8 cellular contexts compared by ENCODE assay signal in the genomic region with DNA sequence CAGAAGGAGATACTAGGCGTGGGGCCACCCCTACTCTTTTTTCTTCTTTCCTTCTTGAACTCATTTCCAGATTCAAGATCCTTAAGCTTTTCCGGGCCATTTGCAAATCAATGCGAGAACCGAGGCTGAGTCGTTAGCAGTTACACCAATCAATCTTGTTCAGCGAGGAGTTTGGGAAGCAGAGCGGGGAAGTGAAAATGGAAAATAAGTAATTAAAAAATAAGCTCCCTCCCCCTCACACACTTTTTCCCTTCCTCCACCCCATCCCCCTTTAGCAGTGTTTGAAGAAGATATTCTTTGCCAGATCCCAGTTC. TPM values are rescaled to one million over a fixed set of nuclear protein-coding genes. Genes with fewer than 3 reads are reported as not detected.
DNase-seq lines count a peak whose midpoint lies in the region; ATAC-seq and TF ChIP-seq lines count a peak whose summit lies in the region.

No MANE protein-coding gene starts in this region.

- H4K12ac ChIP-seq in trophoblast cell (ENCODE audit: low read depth, low read length): no peak overlapping the region

- no peak overlapping the region for H3K4ac ChIP-seq in trophoblast cell (ENCODE audit: low read depth, low read length)

- H2AFZ ChIP-seq in trophoblast cell (ENCODE audit: insufficient read depth, low read length, poor library complexity): peak overlapping the region; percentile 26

- ATAC-seq in GM18868 (IDR thresholded peaks at IDR 0.05; ENCODE audit: unreplicated experiment): no peak
- ATAC-seq in GM21381 (IDR thresholded peaks at IDR 0.05; ENCODE audit: unreplicated experiment): no peak

- H3K27ac ChIP-seq in esophagus (ENCODE audit: low read depth in 2 of 2, low read length in 1 of 2) (peak overlapping the region; percentile 73 to 91), trophoblast cell (ENCODE audit: low read depth, low read length) (no peak overlapping the region)

- peaks cover 37% of the 10 kb centered on the region for H3K27me3 Mint-ChIP-seq in nephron progenitor cell (ENCODE audit: low read depth, poor library complexity)

- H3K14ac ChIP-seq in trophoblast cell (ENCODE audit: low read length): no peak overlapping the region

- H2BK120ac ChIP-seq in trophoblast cell (ENCODE audit: insufficient read depth, low read length, poor library complexity): no peak overlapping the region

- H3K9ac ChIP-seq in trophoblast cell (ENCODE audit: low read length): no peak overlapping the region

- H3K9me3 ChIP-seq in esophagus (ENCODE audit: control insufficient read depth in 2 of 2, insufficient read depth in 1 of 2, low read depth in 1 of 2, low read length in 1 of 2) (no peaks in the 10 kb centered on the region), trophoblast cell (ENCODE audit: insufficient read depth, low read depth, low read length) (peaks cover 2% of the 10 kb centered on the region)

- H3K79me1 ChIP-seq in trophoblast cell (ENCODE audit: low read length): no peaks in the 10 kb centered on the region

- H3K18ac ChIP-seq in trophoblast cell (ENCODE audit: low read length): no peak overlapping the region

- no peaks in the 10 kb centered on the region for H3K4me1 ChIP-seq in esophagus (ENCODE audit: control insufficient read depth in 2 of 2, insufficient read depth in 2 of 2, low read length in 1 of 2)
- H3K4me1 ChIP-seq in trophoblast cell (ENCODE audit: control insufficient read depth in 1 of 2, insufficient read depth in 2 of 2, low read length in 2 of 2): peaks cover 0 to 2% of the 10 kb centered on the region in 2 experiments

- H2BK12ac ChIP-seq in trophoblast cell (ENCODE audit: low read length): no peak overlapping the region

- no peak overlapping the region for H3K4me3 Mint-ChIP-seq in nephron progenitor cell

- H3K9me3 Mint-ChIP-seq in nephron progenitor cell: no peaks in the 10 kb centered on the region

- peak; percentile 69 for DNase-seq in DMS79 (lab: John Stamatoyannopoulos, UW)
- DNase-seq in NCI-H2081 treated with DMSO at 0.1 percent for 48 hours (lab: John Stamatoyannopoulos, UW): peak; percentile 55
- peak; percentile 1 to 31 for DNase-seq in trophoblast cell
- DNase-seq in nephron progenitor cell: no peak
- DNase-seq in activated CD4-positive, alpha-beta T cell treated with anti-CD3 and anti-CD28 coated beads, Interleukin-2, amount 50 U/mL, for 1 hour: no peak

- H3K27ac Mint-ChIP-seq in nephron progenitor cell: no peak overlapping the region

- no peak overlapping the region for H3K23ac ChIP-seq in trophoblast cell (ENCODE audit: low read length)

- H2AK5ac ChIP-seq in trophoblast cell (ENCODE audit: low read length): no peak overlapping the region

- WGBS in esophagus, 2 donors: 1 to 2% methylated on average over 7 of the region's 7 CpGs
- WGBS in trophoblast cell (ENCODE audit: extremely low coverage, insufficient coverage, insufficient read length): no CpG with 5 or more reads among the region's 7 CpGs

- H2BK5ac ChIP-seq in trophoblast cell (ENCODE audit: low read depth, low read length, poor library complexity): no peak overlapping the region

- H3K4me2 ChIP-seq in trophoblast cell (ENCODE audit: low read length): peak overlapping the region; percentile 94

- no peak for TF ChIP-seq CTCF in nephron progenitor cell (IDR thresholded peaks at IDR 0.05)

- H3K4me1 Mint-ChIP-seq in nephron progenitor cell: peaks cover 16% of the 10 kb centered on the region

- H4K8ac ChIP-seq in trophoblast cell (ENCODE audit: low read depth, low read length): peak overlapping the region; percentile 40

- H3K36me3 ChIP-seq in esophagus (ENCODE audit: control insufficient read depth in 2 of 2, insufficient read depth in 2 of 2, low read length in 1 of 2) (no peaks in the 10 kb centered on the region), trophoblast cell (ENCODE audit: control insufficient read depth in 1 of 2, insufficient read depth in 2 of 2, low read length in 2 of 2) (no peaks in the 10 kb centered on the region)

- H3K36me3 Mint-ChIP-seq in nephron progenitor cell (ENCODE audit: low read depth): no peaks in the 10 kb centered on the region

- H3K4me3 ChIP-seq in esophagus (ENCODE audit: low read depth in 1 of 2, low read length in 2 of 2) (peak overlapping the region; percentile 46 to 76), trophoblast cell (ENCODE audit: low read depth, low read length) (peak overlapping the region; percentile 73)

- H4K91ac ChIP-seq in trophoblast cell (ENCODE audit: low read depth, low read length): no peak overlapping the region

- no peaks in the 10 kb centered on the region for H3K79me2 ChIP-seq in trophoblast cell (ENCODE audit: control insufficient read depth, insufficient read depth, low read length, poor library complexity)

- H3K27me3 ChIP-seq in esophagus (ENCODE audit: control insufficient read depth in 1 of 2, insufficient read depth in 2 of 2, low read length in 2 of 2) (no peaks in the 10 kb centered on the region), trophoblast cell (ENCODE audit: insufficient read depth, low read length) (peaks cover 11% of the 10 kb centered on the region)

RNA-seq across cellular contexts. Expression of a gene that starts 1.7 kb away (rescaled TPM):
- polyA plus RNA-seq in esophagus: 1 to 10 TPM in 1 of 2 donors, under 1 TPM in 1; 0.59 to 1.4 TPM
- polyA plus RNA-seq in trophoblast cell (2013): 0.03 and 0.08 TPM in 2 replicates

Comparison
In these comparisons a context has a peak if more than half of its experiments do, and no peak if none do; other contexts are left out.
1. DNase-seq: peak in DMS79 (single experiment), NCI-H2081 treated with DMSO at 0.1 percent for 48 hours (single experiment) and trophoblast cell (2 of 2); none in nephron progenitor cell (single experiment) and activated CD4-positive, alpha-beta T cell treated with anti-CD3 and anti-CD28 coated beads, Interleukin-2, amount 50 U/mL, for 1 hour (single experiment).